9 cellular contexts compared by ENCODE assay signal in the genomic region with DNA sequence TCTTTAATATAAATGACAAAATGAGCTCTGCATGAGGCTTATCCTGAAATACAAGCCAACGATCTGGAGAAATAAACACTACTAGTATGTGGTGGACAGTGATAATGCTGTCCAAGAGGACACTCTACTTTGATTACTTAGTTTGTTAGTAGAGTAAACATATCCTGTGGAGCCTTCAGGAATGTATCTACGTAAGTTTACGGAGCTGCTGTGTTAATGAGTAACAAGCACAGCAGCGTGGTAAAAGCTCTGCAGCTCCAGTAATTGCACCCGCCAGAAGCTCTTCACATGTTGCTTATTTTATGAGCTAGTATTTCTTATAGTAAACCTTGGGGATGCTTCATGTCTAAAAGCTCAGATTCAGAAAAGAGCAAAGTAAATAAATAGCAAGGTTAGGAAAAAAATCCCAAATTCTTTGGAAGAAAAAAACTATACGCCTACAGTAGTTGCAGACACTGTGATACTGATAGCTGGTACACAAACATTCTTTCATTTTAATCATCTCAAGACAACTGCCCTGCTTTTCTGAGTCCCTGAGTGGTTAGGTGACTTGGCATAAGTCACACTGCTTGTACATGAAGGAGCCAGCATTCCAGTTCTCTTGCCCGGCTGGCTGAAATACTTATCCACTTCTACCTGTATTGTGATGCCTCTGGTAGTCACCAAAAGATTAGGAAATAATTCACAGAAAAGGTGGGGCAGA. TPM values are rescaled to one million over a fixed set of nuclear protein-coding genes. Genes with fewer than 3 reads are reported as not detected.
DNase-seq lines count a peak whose midpoint lies in the region; ATAC-seq, FAIRE-seq and TF ChIP-seq lines count a peak whose summit lies in the region.
"Had no signal": no experiment of that assay in that cellular context is flagged by ENCODE, and none has a peak within 500 bp of the region (broad histone marks: within the 10 kb centered on the region; RNA-seq: fewer than 3 reads in every experiment).

No MANE protein-coding gene starts in this region.

- no peak for TF ChIP-seq CTCF in LNCaP clone FGC (IDR thresholded peaks at IDR 0.05; ENCODE audit: control insufficient read depth, extremely low read depth, insufficient read depth)
- no peak for TF ChIP-seq CTCF in astrocyte of the spinal cord (IDR thresholded peaks at IDR 0.05; ENCODE audit: low read depth, low read length)
- no peak for TF ChIP-seq CTCF in thoracic aorta (IDR thresholded peaks at IDR 0.05)

- DNase-seq in LNCaP clone FGC (ENCODE audit: low read depth) (peak; percentile 96), astrocyte of the spinal cord (ENCODE audit: low read depth, low spot score) (peak; percentile 60), islet precursor cell (peak; percentile 62), thoracic aorta (ENCODE audit: low spot score) (no peak), urothelium cell line (ENCODE audit: low spot score) (no peak), OCI-M1 (lab: John Stamatoyannopoulos, UW) (no peak), AML-193 (lab: John Stamatoyannopoulos, UW) (no peak)
- DNase-seq: activated CD8-positive, alpha-beta T cell treated with anti-CD3 and anti-CD28 coated beads for 36 hours had no signal

- H3K9me3 ChIP-seq in thoracic aorta: no peaks in the 10 kb centered on the region

- H3K36me3 ChIP-seq in thoracic aorta: no peaks in the 10 kb centered on the region

- FAIRE-seq in urothelium cell line (lab: Jason Lieb, UNC): no peak

- H3K4me3 ChIP-seq in LNCaP clone FGC (ENCODE audit: low read depth, low read length) (peak overlapping the region; percentile 12), astrocyte of the spinal cord (ENCODE audit: low read depth, low read length) (no peak overlapping the region), thoracic aorta (peak overlapping the region; percentile 20)

- ATAC-seq in thoracic aorta (ENCODE audit: insufficient number of reproducible peaks, low FRiP score, low read depth): no peak
- ATAC-seq: activated CD8-positive, alpha-beta T cell treated with anti-CD3 and anti-CD28 coated beads for 36 hours; natural killer cell treated with Interleukin-12 subunit alpha and Interleukin-12 subunit beta and Interleukin-15 and Interleukin-18, amount 100 ng/mL, for 72 hours had no signal

- H3K4me1 ChIP-seq in thoracic aorta (ENCODE audit: control insufficient read depth in 1 of 2, low read depth in 2 of 2): peaks cover 20 to 56% of the 10 kb centered on the region in 2 donors

- H3K27me3 ChIP-seq in thoracic aorta (replicated peaks; ENCODE audit: insufficient read depth): no peaks in the 10 kb centered on the region

- in situ Hi-C loops in astrocyte of the spinal cord (cut with HindIII; ENCODE audit: low sequenced_read_pairs): no loop called here

- H3K27ac ChIP-seq in thoracic aorta: peak overlapping the region; percentile 6 to 43

RNA-seq across cellular contexts. Expression of a gene that starts 32.7 kb away (rescaled TPM):
- 1 to 10 TPM; 1.5 to 2.3 TPM for total RNA-seq in thoracic aorta

Comparison
In these comparisons a context has a peak if more than half of its experiments do, and no peak if none do; other contexts are left out.
1. DNase-seq: peak in LNCaP clone FGC (single experiment), astrocyte of the spinal cord (single experiment) and islet precursor cell (single experiment); none in thoracic aorta (single experiment), urothelium cell line (single experiment), OCI-M1 (single experiment) and AML-193 (0 of 2).